Comparison of ENCODE assay signal across 8 cellular contexts in genomic region chr5:146541956-146542849, GRCh38.
DNase-seq lines count a peak whose midpoint lies in the region; ATAC-seq and TF ChIP-seq lines count a peak whose summit lies in the region.

No MANE protein-coding gene starts in this region.

- H3K4me3 ChIP-seq in AG04449 (ENCODE audit: low read depth, low read length) (no peak overlapping the region), WERI-Rb-1 (ENCODE audit: low read depth, low read length) (no peak overlapping the region)

- TF ChIP-seq CTCF in AG04449 (IDR thresholded peaks at IDR 0.05; ENCODE audit: insufficient read depth, low read length, missing control alignments) (peak; percentile 92), WERI-Rb-1 (IDR thresholded peaks at IDR 0.05; ENCODE audit: low read depth, low read length) (peak; percentile 86)

- in situ Hi-C loops in T47D (cut with HindIII; ENCODE audit: low pct_unique_long_range_greater_than_20kb, low sequenced_read_pairs): no loop called here

- H3K36me3 ChIP-seq in WERI-Rb-1: no peaks in the 10 kb centered on the region

- no peaks in the 10 kb centered on the region for H3K9me3 ChIP-seq in WERI-Rb-1 (ENCODE audit: severe bottlenecking)

- CTCF ChIA-PET in AG04449 (lab: Yijun Ruan, JAX): interaction anchor here (0.7 to 6.6 kb wide), 18 partner anchors 9 to 649 kb away, joined by 3 to 175 read pairs (median 4); partner anchors contain the start of gene GPR151

- no peaks in the 10 kb centered on the region for H3K27me3 ChIP-seq in WERI-Rb-1 (ENCODE audit: insufficient read depth, low read depth, severe bottlenecking)

- POLR2A ChIA-PET in AG04449 (lab: Yijun Ruan, JAX): interaction anchor here (0.5 kb wide), 1 partner anchor 10 kb away, joined by 3 read pairs; no protein-coding TSS in a partner anchor

- no peak for DNase-seq in AG04449 (ENCODE audit: low read depth, low spot score)
- DNase-seq in NCI-H2029 treated with DMSO at 0.1 percent for 48 hours (lab: John Stamatoyannopoulos, UW): peak; percentile 66
- DNase-seq in WERI-Rb-1: peak; percentile 80
- peak; percentile 71 to 79 for DNase-seq in T47D (ENCODE audit: low read depth in 1 of 2, low spot score in 1 of 2)
- peak; percentile 73 for DNase-seq in kidney tubule cell (ENCODE audit: low spot score)
- DNase-seq in stimulated activated CD4-positive, alpha-beta T cell treated with anti-CD3 and anti-CD28 coated beads, Interleukin-4, amount 100 ng/mL, for 24 hours: peak; percentile 71

- ATAC-seq in GM18517 (IDR thresholded peaks at IDR 0.05; ENCODE audit: unreplicated experiment) (peak; percentile 89), HG02973 (IDR thresholded peaks at IDR 0.05; ENCODE audit: unreplicated experiment) (peak; percentile 99)

- H3K27ac ChIP-seq in WERI-Rb-1: no peak overlapping the region
